11 cellular contexts compared by ENCODE assay signal in genomic region chr7:26858229-26858568, GRCh38. TPM values are rescaled to one million over a fixed set of nuclear protein-coding genes. Genes with fewer than 3 reads are reported as not detected.
DNase-seq lines count a peak whose midpoint lies in the region; ATAC-seq, FAIRE-seq and TF ChIP-seq lines count a peak whose summit lies in the region.
"Had no signal": no experiment of that assay in that cellular context is flagged by ENCODE, and none has a peak within 500 bp of the region (broad histone marks: within the 10 kb centered on the region; RNA-seq: fewer than 3 reads in every experiment).

No MANE protein-coding gene starts in this region.

- H3K4me3 Mint-ChIP-seq in HFFc6 (peak overlapping the region; percentile 82; the same call in 1 of the 2 replicates), brain (peak overlapping the region in 4 of 5 experiments; percentile 68 to 77 (median 74))
- peak overlapping the region; percentile 84 to 88 for H3K4me3 Mint-ChIP-seq in stimulated activated naive B cell treated with anti-CD40 and anti-IgM and Interleukin-4, amounts not matched to agents 10 μg/mL and 1 μg/mL and 100 μg/mL, for 72 hours
- H3K4me3 Mint-ChIP-seq: activated naive CD4-positive, alpha-beta T cell treated with anti-CD3 and anti-CD28 coated beads, Interleukin-2, amount 50 U/mL, for 24 hours; T-helper 2 cell treated with Interferon-gamma antibody and Interleukin-4, amounts not matched to agents 5 μg/mL and 100 μg/mL, for 36 hours had no signal

- peaks cover 77% of the 10 kb centered on the region for H3K79me2 ChIP-seq in keratinocyte (ENCODE audit: control insufficient read depth, insufficient read depth, low read length)

- peak overlapping the region; percentile 95 for H3K4me2 ChIP-seq in keratinocyte (ENCODE audit: control insufficient read depth, extremely low read depth, insufficient read depth, low read depth, low read length)

- dilution Hi-C loops in keratinocyte (cut with MboI; ENCODE audit: extremely low pct_ligation_motif_present, low sequenced_read_pairs) = loop anchor here (25.0 kb wide), 1 partner anchor 229 kb away; the partner anchor contains the start of gene HOXA1

- H3K9me1 ChIP-seq in keratinocyte (ENCODE audit: control insufficient read depth, extremely low read depth, insufficient read depth, low read length) = no peaks in the 10 kb centered on the region

- TF ChIP-seq CTCF in HFFc6 (IDR thresholded peaks at IDR 0.05) (no peak), brain (conservative IDR thresholded peaks at IDR 0.05) (no peak), keratinocyte (optimal IDR thresholded peaks at IDR 0.05 in 1 of 3, IDR thresholded peaks at IDR 0.05 in 1 of 3, conservative IDR thresholded peaks at IDR 0.05 in 1 of 3; ENCODE audit: extremely low read depth in 1 of 3, insufficient read depth in 2 of 3, low read length in 3 of 3) (no peak)

- peak overlapping the region; percentile 79 for H3K9ac ChIP-seq in keratinocyte (ENCODE audit: control insufficient read depth, extremely low read depth, insufficient read depth, low read length)

- no peaks in the 10 kb centered on the region for H3K36me3 Mint-ChIP-seq in HFFc6 (ENCODE audit: low read depth)
- H3K36me3 Mint-ChIP-seq in brain = no peaks in the 10 kb centered on the region
- H3K36me3 Mint-ChIP-seq in stimulated activated naive B cell treated with anti-CD40 and anti-IgM and Interleukin-4, amounts not matched to agents 10 μg/mL and 1 μg/mL and 100 μg/mL, for 72 hours = peaks cover 1 to 10% of the 10 kb centered on the region in 2 donors
- H3K36me3 Mint-ChIP-seq: activated naive CD4-positive, alpha-beta T cell treated with anti-CD3 and anti-CD28 coated beads, Interleukin-2, amount 50 U/mL, for 24 hours had no signal

- no peak overlapping the region for H2AFZ ChIP-seq in keratinocyte (ENCODE audit: control insufficient read depth, low read length)

- DNase-seq in HFFc6 (no peak), keratinocyte (ENCODE audit: low read depth, low spot score) (no peak)
- DNase-seq in stimulated activated naive B cell treated with anti-CD40 and anti-IgM and Interleukin-4, amounts not matched to agents 10 μg/mL and 1 μg/mL and 100 μg/mL, for 72 hours = no peak
- DNase-seq in activated T-cell treated with anti-CD3 and anti-CD28 coated beads, Interleukin-2, amount 50 U/mL, for 1 hour = no peak
- DNase-seq in stimulated activated naive CD4-positive, alpha-beta T cell treated with Interleukin-2 at 50 U/mL for 16 hours (lab: John Stamatoyannopoulos, UW) = no peak
- no peak for DNase-seq in stimulated activated CD4-positive, alpha-beta T cell treated with anti-CD3 and anti-CD28 coated beads, Interleukin-4, amount 100 ng/mL, for 24 hours
- DNase-seq: AML-193 had no signal

- H3K4me3 ChIP-seq in keratinocyte (ENCODE audit: control insufficient read depth in 2 of 3, extremely low read depth in 1 of 3, insufficient read depth in 2 of 3, low read depth in 1 of 3, low read length in 3 of 3) = peak overlapping the region in 2 of 3 experiments; percentile 28 to 64

- no peaks in the 10 kb centered on the region for H4K20me1 ChIP-seq in keratinocyte (ENCODE audit: control insufficient read depth, extremely low read depth, insufficient read depth, low read length)

- H3K9me3 ChIP-seq in keratinocyte (ENCODE audit: control insufficient read depth, low read depth, low read length) = no peaks in the 10 kb centered on the region

- ATAC-seq in stimulated activated naive B cell treated with anti-CD40 and anti-IgM and Interleukin-4, amounts not matched to agents 10 μg/mL and 1 μg/mL and 100 μg/mL, for 72 hours (replicated peaks) = peak in 1 of 2 donors; percentile 4
- ATAC-seq in HG03571 (IDR thresholded peaks at IDR 0.05; ENCODE audit: unreplicated experiment) = no peak

- no peak overlapping the region for H3K27ac Mint-ChIP-seq in HFFc6
- peak overlapping the region in 1 of 5 experiments; percentile 88 for H3K27ac Mint-ChIP-seq in brain
- peak overlapping the region; percentile 10 for H3K27ac Mint-ChIP-seq in stimulated activated naive B cell treated with anti-CD40 and anti-IgM and Interleukin-4, amounts not matched to agents 10 μg/mL and 1 μg/mL and 100 μg/mL, for 72 hours
- H3K27ac Mint-ChIP-seq: activated naive CD4-positive, alpha-beta T cell treated with anti-CD3 and anti-CD28 coated beads, Interleukin-2, amount 50 U/mL, for 24 hours; T-helper 2 cell treated with Interferon-gamma antibody and Interleukin-4, amounts not matched to agents 5 μg/mL and 100 μg/mL, for 36 hours had no signal

- H3K9me3 Mint-ChIP-seq in HFFc6 (no peaks in the 10 kb centered on the region), brain (peaks cover 0 to 4% (median 0%) of the 10 kb centered on the region in 5 experiments)
- no peaks in the 10 kb centered on the region for H3K9me3 Mint-ChIP-seq in stimulated activated naive B cell treated with anti-CD40 and anti-IgM and Interleukin-4, amounts not matched to agents 10 μg/mL and 1 μg/mL and 100 μg/mL, for 72 hours
- H3K9me3 Mint-ChIP-seq: activated naive CD4-positive, alpha-beta T cell treated with anti-CD3 and anti-CD28 coated beads, Interleukin-2, amount 50 U/mL, for 24 hours; T-helper 2 cell treated with Interferon-gamma antibody and Interleukin-4, amounts not matched to agents 5 μg/mL and 100 μg/mL, for 36 hours had no signal

- H3K4me1 Mint-ChIP-seq in HFFc6 (ENCODE audit: low read depth) = peaks cover 18% of the 10 kb centered on the region
- peaks cover 9% of the 10 kb centered on the region for H3K4me1 Mint-ChIP-seq in brain
- peaks cover 25 to 28% of the 10 kb centered on the region in 2 donors for H3K4me1 Mint-ChIP-seq in stimulated activated naive B cell treated with anti-CD40 and anti-IgM and Interleukin-4, amounts not matched to agents 10 μg/mL and 1 μg/mL and 100 μg/mL, for 72 hours
- H3K4me1 Mint-ChIP-seq: activated naive CD4-positive, alpha-beta T cell treated with anti-CD3 and anti-CD28 coated beads, Interleukin-2, amount 50 U/mL, for 24 hours had no signal

- no peaks in the 10 kb centered on the region for H3K36me3 ChIP-seq in keratinocyte (ENCODE audit: control insufficient read depth in 2 of 2, extremely low read depth in 1 of 2, insufficient read depth in 2 of 2, low read length in 2 of 2)

- peaks cover 39% of the 10 kb centered on the region for H3K4me1 ChIP-seq in keratinocyte (ENCODE audit: control insufficient read depth, extremely low read depth, insufficient read depth, low read length)

- H3K27me3 Mint-ChIP-seq in HFFc6 (ENCODE audit: insufficient read depth) (peaks cover 10% of the 10 kb centered on the region; the same call in 1 of the 2 replicates), brain (peaks cover 96% of the 10 kb centered on the region)
- no peaks in the 10 kb centered on the region for H3K27me3 Mint-ChIP-seq in stimulated activated naive B cell treated with anti-CD40 and anti-IgM and Interleukin-4, amounts not matched to agents 10 μg/mL and 1 μg/mL and 100 μg/mL, for 72 hours

- H3K27ac ChIP-seq in keratinocyte (ENCODE audit: control insufficient read depth, insufficient read depth, low read length) = peak overlapping the region; percentile 84

- no peaks in the 10 kb centered on the region for H3K27me3 ChIP-seq in keratinocyte (ENCODE audit: control insufficient read depth, extremely low read depth, insufficient read depth, low read length)

- FAIRE-seq in keratinocyte (lab: Jason Lieb, UNC) = no peak

RNA-seq across cellular contexts. Expression of gene SKAP2, which starts 6.2 kb away (rescaled TPM):
- 10 to 100 TPM in 2 of 6 experiments, 1 to 10 TPM in 4; 7.2 to 12.3 (median 9.1) TPM for total RNA-seq in HFFc6 (2021; fragmentation: NEBNext Ultra II Directional; extraction: Animal tissue kit (Norgen Biotek cat#: 25700))
- 27.1 TPM for polyA plus RNA-seq in brain (ENCODE audit: insufficient read depth, low read depth, low replicate concordance)
- polyA plus RNA-seq in keratinocyte = 8.6 to 15.0 TPM (median 11.1 TPM) in 3 replicates
- 27.4 TPM for polyA plus RNA-seq in keratinocyte (2011; ENCODE audit: low read depth)
- 8.6 and 15.8 TPM in 2 replicates for polyA plus RNA-seq in keratinocyte (2011; cell fraction: cytosol; rRNA removed)
- 14.6 and 17.7 TPM in 2 replicates for polyA plus RNA-seq in keratinocyte (2011; cell fraction: nucleus; rRNA removed)
- 11.2 and 18.8 TPM in 2 replicates for polyA plus RNA-seq in keratinocyte (2012; ENCODE audit: low replicate concordance)
- polyA minus RNA-seq in keratinocyte = 4.3 to 12.1 TPM (median 4.6 TPM) in 3 replicates
- polyA minus RNA-seq in keratinocyte (2011; cell fraction: cytosol; rRNA and poly(A)+ RNA removed) = 26.3 TPM
- 15.7 and 32.7 TPM in 2 replicates for polyA minus RNA-seq in keratinocyte (2011; cell fraction: nucleus; rRNA and poly(A)+ RNA removed)
